1 cellular context compared by ENCODE assay signal in the genomic region with DNA sequence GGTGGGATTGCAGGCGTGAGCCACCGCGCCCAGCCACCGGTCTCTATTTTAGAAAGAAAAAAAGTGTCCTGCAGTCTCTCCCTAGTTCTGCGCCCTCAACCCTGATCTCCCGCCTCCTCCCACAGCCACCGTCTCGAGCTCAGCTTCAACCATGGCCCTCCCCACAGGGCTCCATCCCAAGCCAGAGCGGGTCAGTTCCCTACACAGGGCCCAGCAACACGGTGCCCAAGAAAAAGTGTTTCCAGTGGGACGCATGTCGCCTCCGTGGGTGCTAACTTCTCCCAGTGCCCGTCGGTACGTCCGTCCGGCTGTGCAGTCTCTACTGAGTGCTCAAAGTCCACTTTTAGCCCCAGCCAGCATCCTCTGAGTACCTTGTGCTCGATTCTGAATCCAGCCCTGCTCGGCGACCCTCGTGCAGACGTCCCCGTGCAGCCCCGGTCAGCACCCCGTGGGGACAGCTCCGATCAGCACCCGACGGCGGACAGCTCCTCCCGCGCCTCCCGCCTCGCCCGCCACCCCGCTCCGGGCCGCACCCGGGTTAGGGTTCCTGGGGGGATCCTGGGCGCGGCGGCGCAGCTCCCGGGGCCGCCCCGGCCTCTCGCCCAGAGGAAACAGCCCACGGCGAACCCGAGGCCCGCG.
TF ChIP-seq lines count a peak whose summit lies in the region.

No MANE protein-coding gene starts in this region.

TF ChIP-seq in HepG2, 621 proteins besides CTCF, POLR2A, EP300 and RAD21 (continued from another document and continues in another):
- TF ChIP-seq, protein P1, sequence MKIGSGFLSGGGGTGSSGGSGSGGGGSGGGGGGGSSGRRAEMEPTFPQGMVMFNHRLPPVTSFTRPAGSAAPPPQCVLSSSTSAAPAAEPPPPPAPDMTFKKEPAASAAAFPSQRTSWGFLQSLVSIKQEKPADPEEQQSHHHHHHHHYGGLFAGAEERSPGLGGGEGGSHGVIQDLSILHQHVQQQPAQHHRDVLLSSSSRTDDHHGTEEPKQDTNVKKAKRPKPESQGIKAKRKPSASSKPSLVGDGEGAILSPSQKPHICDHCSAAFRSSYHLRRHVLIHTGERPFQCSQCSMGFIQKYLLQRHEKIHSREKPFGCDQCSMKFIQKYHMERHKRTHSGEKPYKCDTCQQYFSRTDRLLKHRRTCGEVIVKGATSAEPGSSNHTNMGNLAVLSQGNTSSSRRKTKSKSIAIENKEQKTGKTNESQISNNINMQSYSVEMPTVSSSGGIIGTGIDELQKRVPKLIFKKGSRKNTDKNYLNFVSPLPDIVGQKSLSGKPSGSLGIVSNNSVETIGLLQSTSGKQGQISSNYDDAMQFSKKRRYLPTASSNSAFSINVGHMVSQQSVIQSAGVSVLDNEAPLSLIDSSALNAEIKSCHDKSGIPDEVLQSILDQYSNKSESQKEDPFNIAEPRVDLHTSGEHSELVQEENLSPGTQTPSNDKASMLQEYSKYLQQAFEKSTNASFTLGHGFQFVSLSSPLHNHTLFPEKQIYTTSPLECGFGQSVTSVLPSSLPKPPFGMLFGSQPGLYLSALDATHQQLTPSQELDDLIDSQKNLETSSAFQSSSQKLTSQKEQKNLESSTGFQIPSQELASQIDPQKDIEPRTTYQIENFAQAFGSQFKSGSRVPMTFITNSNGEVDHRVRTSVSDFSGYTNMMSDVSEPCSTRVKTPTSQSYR (CRISPR knock-in tag; IDR thresholded peaks at IDR 0.05; ENCODE audit: borderline replicate concordance): peak; percentile 92
- TF ChIP-seq ZNF510 (CRISPR knock-in tag; IDR thresholded peaks at IDR 0.05; ENCODE audit: low read depth): 0 out of 2 replicates have a peak, but pooled peaks have one; percentile 79
- TF ChIP-seq ZNF614 (CRISPR knock-in tag; IDR thresholded peaks at IDR 0.05; ENCODE audit: borderline replicate concordance): peak; percentile 91; the same call in 1 of the 2 replicates
- peak; percentile 96 for TF ChIP-seq AKNA (CRISPR knock-in tag; IDR thresholded peaks at IDR 0.05; ENCODE audit: borderline replicate concordance)
- peak; percentile 98 for TF ChIP-seq ZBTB10 (CRISPR knock-in tag; IDR thresholded peaks at IDR 0.05; ENCODE audit: borderline replicate concordance)
- TF ChIP-seq ZNF296 (CRISPR knock-in tag; conservative IDR thresholded peaks at IDR 0.05): peak; percentile 98
- TF ChIP-seq SYNCRIP (IDR thresholded peaks at IDR 0.05; ENCODE audit: insufficient read depth, low read depth, low read length): no peak
- TF ChIP-seq ZNF513 (CRISPR knock-in tag; conservative IDR thresholded peaks at IDR 0.05): no peak
- no peak for TF ChIP-seq PAF1 (CRISPR knock-in tag; IDR thresholded peaks at IDR 0.05)
- TF ChIP-seq TCF12 (IDR thresholded peaks at IDR 0.05): no peak
- TF ChIP-seq TCF12 (CRISPR knock-in tag; IDR thresholded peaks at IDR 0.05): peak; percentile 86; the same call in 1 of the 2 replicates
- peak; percentile 96 for TF ChIP-seq CSRNP2 (CRISPR knock-in tag; conservative IDR thresholded peaks at IDR 0.05; ENCODE audit: low read depth)
- peak; percentile 94 for TF ChIP-seq TOPORS (CRISPR knock-in tag; IDR thresholded peaks at IDR 0.05)
- TF ChIP-seq HHEX (CRISPR knock-in tag; IDR thresholded peaks at IDR 0.05): peak; percentile 57
- peak; percentile 36; the same call in 1 of the 2 replicates for TF ChIP-seq ZFX (CRISPR knock-in tag; IDR thresholded peaks at IDR 0.05; ENCODE audit: low read depth)
- TF ChIP-seq, protein P2, sequence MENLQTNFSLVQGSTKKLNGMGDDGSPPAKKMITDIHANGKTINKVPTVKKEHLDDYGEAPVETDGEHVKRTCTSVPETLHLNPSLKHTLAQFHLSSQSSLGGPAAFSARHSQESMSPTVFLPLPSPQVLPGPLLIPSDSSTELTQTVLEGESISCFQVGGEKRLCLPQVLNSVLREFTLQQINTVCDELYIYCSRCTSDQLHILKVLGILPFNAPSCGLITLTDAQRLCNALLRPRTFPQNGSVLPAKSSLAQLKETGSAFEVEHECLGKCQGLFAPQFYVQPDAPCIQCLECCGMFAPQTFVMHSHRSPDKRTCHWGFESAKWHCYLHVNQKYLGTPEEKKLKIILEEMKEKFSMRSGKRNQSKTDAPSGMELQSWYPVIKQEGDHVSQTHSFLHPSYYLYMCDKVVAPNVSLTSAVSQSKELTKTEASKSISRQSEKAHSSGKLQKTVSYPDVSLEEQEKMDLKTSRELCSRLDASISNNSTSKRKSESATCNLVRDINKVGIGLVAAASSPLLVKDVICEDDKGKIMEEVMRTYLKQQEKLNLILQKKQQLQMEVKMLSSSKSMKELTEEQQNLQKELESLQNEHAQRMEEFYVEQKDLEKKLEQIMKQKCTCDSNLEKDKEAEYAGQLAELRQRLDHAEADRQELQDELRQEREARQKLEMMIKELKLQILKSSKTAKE (CRISPR knock-in tag; IDR thresholded peaks at IDR 0.05; ENCODE audit: borderline replicate concordance): peak; percentile 84
- 0 out of 2 replicates have a peak, but pooled peaks have one; percentile 18 for TF ChIP-seq CEBPG (CRISPR knock-in tag; IDR thresholded peaks at IDR 0.05)
- peak; percentile 97; the same call in 1 of the 2 replicates for TF ChIP-seq FOXK1 (CRISPR knock-in tag; IDR thresholded peaks at IDR 0.05; ENCODE audit: borderline replicate concordance, low read depth)
- peak; percentile 96; the same call in 1 of the 2 replicates for TF ChIP-seq RFXANK (CRISPR knock-in tag; IDR thresholded peaks at IDR 0.05)
- no peak for TF ChIP-seq ZNF839 (CRISPR knock-in tag; IDR thresholded peaks at IDR 0.05; ENCODE audit: borderline replicate concordance)
- TF ChIP-seq REL (CRISPR knock-in tag; conservative IDR thresholded peaks at IDR 0.05): peak; percentile 99
- TF ChIP-seq, protein P3, sequence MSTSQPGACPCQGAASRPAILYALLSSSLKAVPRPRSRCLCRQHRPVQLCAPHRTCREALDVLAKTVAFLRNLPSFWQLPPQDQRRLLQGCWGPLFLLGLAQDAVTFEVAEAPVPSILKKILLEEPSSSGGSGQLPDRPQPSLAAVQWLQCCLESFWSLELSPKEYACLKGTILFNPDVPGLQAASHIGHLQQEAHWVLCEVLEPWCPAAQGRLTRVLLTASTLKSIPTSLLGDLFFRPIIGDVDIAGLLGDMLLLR (CRISPR knock-in tag; IDR thresholded peaks at IDR 0.05): peak; percentile 97
- TF ChIP-seq RBM39 (IDR thresholded peaks at IDR 0.05; ENCODE audit: low read depth, low read length, poor library complexity, severe bottlenecking): no peak
- no peak for TF ChIP-seq ZNF713 (CRISPR knock-in tag; IDR thresholded peaks at IDR 0.05)
- TF ChIP-seq DMTF1 (CRISPR knock-in tag; IDR thresholded peaks at IDR 0.05): 0 out of 2 replicates have a peak, but pooled peaks have one; percentile 58
- TF ChIP-seq CCAR2 (optimal IDR thresholded peaks at IDR 0.05; ENCODE audit: low read depth, low read length): no peak
- peak; percentile 54; the same call in 1 of the 2 replicates for TF ChIP-seq ZNF362 (CRISPR knock-in tag; IDR thresholded peaks at IDR 0.05; ENCODE audit: borderline replicate concordance)
- TF ChIP-seq PCBP2 (optimal IDR thresholded peaks at IDR 0.05; ENCODE audit: low read depth, low read length, poor library complexity, severe bottlenecking): no peak
- TF ChIP-seq ZNF749 (CRISPR knock-in tag; IDR thresholded peaks at IDR 0.05; ENCODE audit: borderline replicate concordance): peak; percentile 99
- peak; percentile 91 for TF ChIP-seq TBX2 (CRISPR knock-in tag; IDR thresholded peaks at IDR 0.05; ENCODE audit: borderline replicate concordance)
